ENCODE assay signal across 18 cellular contexts in genomic region chr3:152671998-152672649, GRCh38.
"Had no signal": no experiment of that assay in that cellular context is flagged by ENCODE, and none has a peak within 500 bp of the region (broad histone marks: within the 10 kb centered on the region; RNA-seq: fewer than 3 reads in every experiment).

No MANE protein-coding gene starts in this region.

- H3K9me3 Mint-ChIP-seq: activated naive CD8-positive, alpha-beta T cell treated with anti-CD3 and anti-CD28 coated beads, Interleukin-2, amount 10 ng/mL, durations not matched to agents 7 days and 5 days; stimulated activated naive CD8-positive, alpha-beta T cell treated with anti-CD3 and anti-CD28 coated beads, Interleukin-15, Interleukin-2, amounts not matched to agents 100 ng/mL and 50 ng/mL, for 24 hours had no signal

- DNase-seq: activated CD4-positive, alpha-beta T cell treated with anti-CD3 and anti-CD28 coated beads, Interleukin-2, amount 50 U/mL, for 1 hour; activated naive CD4-positive, alpha-beta T cell; activated naive CD8-positive, alpha-beta T cell treated with anti-CD3 and anti-CD28 coated beads, Interleukin-2, amount 10 ng/mL, durations not matched to agents 7 days and 5 days; activated T-cell treated with anti-CD3 and anti-CD28 coated beads for 4 hours; brain microvascular endothelial cell; cortex of kidney; effector CD4-positive, alpha-beta T cell; foreskin melanocyte; immature natural killer cell; mucosa of descending colon; naive thymus-derived CD4-positive, alpha-beta T cell; occipital lobe; right cardiac atrium; spleen; testis; upper lobe of right lung had no signal

- H3K4me1 Mint-ChIP-seq: activated naive CD8-positive, alpha-beta T cell treated with anti-CD3 and anti-CD28 coated beads, Interleukin-2, amount 10 ng/mL, durations not matched to agents 7 days and 5 days had no signal

- H3K36me3 Mint-ChIP-seq: activated naive CD8-positive, alpha-beta T cell treated with anti-CD3 and anti-CD28 coated beads, Interleukin-2, amount 10 ng/mL, durations not matched to agents 7 days and 5 days; immature natural killer cell; naive thymus-derived CD4-positive, alpha-beta T cell had no signal

- H3K4me1 ChIP-seq: testis, upper lobe of right lung had no signal

- H3K36me3 ChIP-seq: brain microvascular endothelial cell, spleen, upper lobe of right lung had no signal

- H3K27ac Mint-ChIP-seq: activated naive CD8-positive, alpha-beta T cell treated with anti-CD3 and anti-CD28 coated beads, Interleukin-2, amount 10 ng/mL, durations not matched to agents 7 days and 5 days; immature natural killer cell; naive thymus-derived CD4-positive, alpha-beta T cell; stimulated activated naive CD8-positive, alpha-beta T cell treated with anti-CD3 and anti-CD28 coated beads, Interleukin-15, Interleukin-2, amounts not matched to agents 100 ng/mL and 50 ng/mL, for 24 hours had no signal

- H3K27me3 ChIP-seq: brain microvascular endothelial cell, testis, upper lobe of right lung had no signal

- H3K27ac ChIP-seq: brain microvascular endothelial cell, testis, upper lobe of right lung had no signal

- H3K4me3 Mint-ChIP-seq: activated naive CD8-positive, alpha-beta T cell treated with anti-CD3 and anti-CD28 coated beads, Interleukin-2, amount 10 ng/mL, durations not matched to agents 7 days and 5 days; naive thymus-derived CD4-positive, alpha-beta T cell; stimulated activated naive CD8-positive, alpha-beta T cell treated with anti-CD3 and anti-CD28 coated beads, Interleukin-15, Interleukin-2, amounts not matched to agents 100 ng/mL and 50 ng/mL, for 24 hours had no signal

- H3K4me3 ChIP-seq: mucosa of descending colon, spleen, testis, upper lobe of right lung had no signal

- ATAC-seq: activated CD4-positive, CD25-positive, alpha-beta regulatory T cell treated with anti-CD3 and anti-CD28 coated beads, Interleukin-2, amount 50 U/mL, for 24 hours; mucosa of descending colon; naive thymus-derived CD4-positive, alpha-beta T cell; upper lobe of right lung had no signal

- H3K9me3 ChIP-seq: mucosa of descending colon, spleen, testis, upper lobe of right lung had no signal
